19 cellular contexts compared by ENCODE assay signal in genomic region chr14:36503771-36504741, GRCh38. TPM values are rescaled to one million over a fixed set of nuclear protein-coding genes. Genes with fewer than 3 reads are reported as not detected.
A peak's percentile ranks its signal among the peaks of the same experiment; 100 is the strongest.
DNase-seq lines count a peak whose midpoint lies in the region; FAIRE-seq and TF ChIP-seq lines count a peak whose summit lies in the region.
"Had no signal": no experiment of that assay in that cellular context is flagged by ENCODE, and none has a peak within 500 bp of the region (broad histone marks: within the 10 kb centered on the region; RNA-seq: fewer than 3 reads in every experiment).

No MANE protein-coding gene starts in this region.

- H3K27me3 Mint-ChIP-seq in nephron progenitor cell (ENCODE audit: low read depth, poor library complexity): peaks cover 100% of the 10 kb centered on the region

- no peak overlapping the region for H4K8ac ChIP-seq in H1 (ENCODE audit: extremely low read depth, insufficient read depth, low read length)

- H3K56ac ChIP-seq in H1 (replicated peaks; ENCODE audit: insufficient read length, low read depth, low read length): no peak overlapping the region

- no peaks in the 10 kb centered on the region for H3K9me3 ChIP-seq in H1 (ENCODE audit: insufficient read depth in 2 of 2, low read depth in 1 of 2, low read length in 1 of 2)
- H3K9me3 ChIP-seq: body of pancreas, heart right ventricle had no signal

- H3K9ac ChIP-seq in H1 (replicated peaks in 1 of 4; ENCODE audit: extremely low read depth in 1 of 4, low read depth in 3 of 4, low read length in 3 of 4): no peak overlapping the region

- TF ChIP-seq RAD21 in H1 (IDR thresholded peaks at IDR 0.05 in 1 of 2, conservative IDR thresholded peaks at IDR 0.05 in 1 of 2; ENCODE audit: low read depth in 2 of 2, low read length in 2 of 2): no peak

- peaks cover 21 to 24% of the 10 kb centered on the region in 2 experiments for H4K20me1 ChIP-seq in H1 (replicated peaks in 1 of 2; ENCODE audit: control insufficient read depth in 1 of 2, insufficient read depth in 2 of 2, low read length in 2 of 2)

- H3K36me3 ChIP-seq in H1 (ENCODE audit: control insufficient read depth in 2 of 4, insufficient read depth in 4 of 4, low read length in 3 of 4): peaks cover 0 to 7% (median 0%) of the 10 kb centered on the region in 4 experiments; a peak in 1 of 8 replicates
- H3K36me3 ChIP-seq: heart right ventricle, stomach had no signal

- no peak overlapping the region for H2BK5ac ChIP-seq in H1 (ENCODE audit: low read depth, low read length)

- H3K4me3 Mint-ChIP-seq in nephron progenitor cell: peak overlapping the region; percentile 44
- H3K4me3 Mint-ChIP-seq: mesothelial cell of epicardium had no signal

- no peak overlapping the region for H4K91ac ChIP-seq in H1 (replicated peaks; ENCODE audit: insufficient read length, low read length)

- TF ChIP-seq CTCF in GM10266 (IDR thresholded peaks at IDR 0.05; ENCODE audit: control insufficient read depth, insufficient read depth, low read depth, missing control alignments) (no peak), H1 (IDR thresholded peaks at IDR 0.05; ENCODE audit: control extremely low read depth in 1 of 3, insufficient read depth in 1 of 3, low read depth in 1 of 3, low read length in 3 of 3) (no peak), nephron progenitor cell (IDR thresholded peaks at IDR 0.05) (no peak)

- no peak overlapping the region for H2BK12ac ChIP-seq in H1 (ENCODE audit: low read depth, low read length)

- H3K79me2 ChIP-seq in H1 (ENCODE audit: control insufficient read depth in 1 of 2, insufficient read depth in 2 of 2, low read length in 2 of 2): no peaks in the 10 kb centered on the region

- no peak overlapping the region for H3K18ac ChIP-seq in H1 (ENCODE audit: extremely low read depth, low read length)

- no peak overlapping the region for H2BK20ac ChIP-seq in H1 (ENCODE audit: low read length)

- H3K4me1 Mint-ChIP-seq in nephron progenitor cell: peaks cover 4% of the 10 kb centered on the region
- H3K4me1 Mint-ChIP-seq: mesothelial cell of epicardium had no signal

- no peak overlapping the region for H2BK15ac ChIP-seq in H1 (ENCODE audit: low read length)

- H3K27me3 ChIP-seq in H1 (replicated peaks in 1 of 4; ENCODE audit: control insufficient read depth in 3 of 4, extremely low read depth in 1 of 4, insufficient read depth in 3 of 4, low read length in 3 of 4): peaks cover 72 to 98% (median 87%) of the 10 kb centered on the region in 4 experiments

- H3K23ac ChIP-seq in H1 (ENCODE audit: insufficient read length): no peak overlapping the region

- H3K9me3 Mint-ChIP-seq in nephron progenitor cell: peaks cover 4% of the 10 kb centered on the region
- H3K9me3 Mint-ChIP-seq: mesothelial cell of epicardium had no signal

- POLR2A ChIA-PET in H1 (lab: Charles Lee; ENCODE audit: partially characterized antibody): interaction anchor here (1.5 to 3.2 kb wide), 3 partner anchors 10 to 18 kb away, joined by 5 to 19 read pairs (median 8); no protein-coding TSS in a partner anchor

- CTCF ChIA-PET in H1 (lab: Charles Lee; ENCODE audit: partially characterized antibody): interaction anchor here (0.6 to 5.2 kb wide), 11 partner anchors 12 to 1316 kb away, joined by 3 to 98 read pairs (median 3); partner anchors contain the start of gene NKX2-1

- no peak overlapping the region for H3K4ac ChIP-seq in H1 (replicated peaks; ENCODE audit: insufficient read length, low read depth, low read length)

- H2BK120ac ChIP-seq in H1 (replicated peaks; ENCODE audit: low read depth, low read length): no peak overlapping the region

- peaks cover 9 to 20% (median 15%) of the 10 kb centered on the region in 4 experiments for H3K4me1 ChIP-seq in H1 (replicated peaks in 1 of 4; ENCODE audit: control insufficient read depth in 3 of 4, insufficient read depth in 4 of 4, low read length in 3 of 4)

- H3K4me3 ChIP-seq in H1 (ENCODE audit: extremely low read depth in 1 of 4, insufficient read depth in 2 of 4, low read depth in 3 of 4, low read length in 4 of 4): peak overlapping the region in 3 of 4 experiments; percentile 7 to 50 (median 9); a peak in 3 of 8 replicates
- H3K4me3 ChIP-seq: body of pancreas had no signal

- no peak for TF ChIP-seq POLR2A in H1 (IDR thresholded peaks at IDR 0.05; ENCODE audit: control extremely low read depth in 1 of 2, low read depth in 2 of 2, low read length in 2 of 2)
- no peak for TF ChIP-seq POLR2A in erythroblast (IDR thresholded peaks at IDR 0.05; ENCODE audit: low read length)

- no peak overlapping the region for H3K27ac ChIP-seq in H1 (ENCODE audit: low read depth, low read length)
- H3K27ac ChIP-seq: body of pancreas, heart right ventricle, stomach had no signal

- peak overlapping the region; percentile 64 to 67 for H3K4me2 ChIP-seq in H1 (ENCODE audit: insufficient read depth in 1 of 2, low read depth in 2 of 2, low read length in 2 of 2)

- no peak overlapping the region for H2AFZ ChIP-seq in H1 (ENCODE audit: low read length)

- H4K5ac ChIP-seq in H1 (ENCODE audit: insufficient read length, low read depth, low read length): no peak overlapping the region

- DNase-seq in AG08396 (ENCODE audit: low spot score) (peak; percentile 8), GM10266 (ENCODE audit: extremely low spot score) (peak; percentile 9), H1 (ENCODE audit: low read depth in 1 of 2, low spot score in 2 of 2) (peak in 1 of 2 experiments; percentile 63), nephron progenitor cell (no peak), CD1c-positive myeloid dendritic cell (ENCODE audit: extremely low spot score) (no peak), OCI-M1 (lab: John Stamatoyannopoulos, UW) (no peak), erythroblast (lab: John Stamatoyannopoulos, UW) (no peak), RPMI8226 (no peak)
- DNase-seq: activated CD4-positive, CD25-positive, alpha-beta regulatory T cell; activated T-cell treated with anti-CD3 and anti-CD28 coated beads, Interleukin-2, amount 50 U/mL, for 4 hours; body of pancreas; heart right ventricle; Karpas-422; NCI-H187 treated with DMSO at 0.1 percent for 48 hours; stimulated activated CD4-positive, alpha-beta T cell treated with anti-CD3 and anti-CD28 coated beads, Interleukin-4, amount 100 ng/mL, for 4 hours; stomach had no signal

- no peaks in the 10 kb centered on the region for H3K79me1 ChIP-seq in H1 (ENCODE audit: low read depth, low read length)

- no peak overlapping the region for H2AK5ac ChIP-seq in H1 (ENCODE audit: low read depth, low read length)

- H3K36me3 Mint-ChIP-seq in nephron progenitor cell (ENCODE audit: low read depth): no peaks in the 10 kb centered on the region
- H3K36me3 Mint-ChIP-seq: mesothelial cell of epicardium had no signal

- H3K27ac Mint-ChIP-seq in nephron progenitor cell: no peak overlapping the region
- H3K27ac Mint-ChIP-seq: CD14-positive monocyte, mesothelial cell of epicardium had no signal

- H3K23me2 ChIP-seq in H1 (ENCODE audit: low read depth, low read length): no peaks in the 10 kb centered on the region; the same call in 1 of the 2 replicates

- FAIRE-seq in H1 (lab: Jason Lieb, UNC): peak; percentile 7

- TF ChIP-seq EP300 in H1 (IDR thresholded peaks at IDR 0.05; ENCODE audit: borderline replicate concordance in 1 of 2, low read depth in 2 of 2, low read length in 2 of 2): no peak

- WGBS in H1 (ENCODE audit: extremely low coverage in 1 of 2, insufficient coverage in 1 of 2, insufficient read length in 1 of 2, insufficient replicate concordance in 2 of 2, low coverage in 1 of 2, low lambda C conversion rate in 2 of 2, missing lambda C conversion rate in 1 of 2), 2 experiments: 5% methylated on average over 38 of the region's 68 CpGs; no CpG with 5 or more reads in 1 of the 2 experiments

- no peak overlapping the region for H3K14ac ChIP-seq in H1 (ENCODE audit: insufficient read length)

TF ChIP-seq in H1, 55 proteins besides CTCF, POLR2A, EP300 and RAD21:
- peak; percentile 93 for TF ChIP-seq RNF2 (IDR thresholded peaks at IDR 0.05; ENCODE audit: borderline replicate concordance, low read depth, low read length, missing control alignments, poor library complexity, severe bottlenecking)
- TF ChIP-seq FOSL1 (IDR thresholded peaks at IDR 0.05; ENCODE audit: insufficient read depth, low read depth, low read length): no peak
- TF ChIP-seq SUZ12 (IDR thresholded peaks at IDR 0.05; ENCODE audit: low read length): peak; percentile 93
- no peak for TF ChIP-seq TCF12 (IDR thresholded peaks at IDR 0.05; ENCODE audit: low read depth, low read length)
- TF ChIP-seq CBX8 (IDR thresholded peaks at IDR 0.05; ENCODE audit: borderline replicate concordance, low read depth, low read length): no peak
- TF ChIP-seq EZH2 (IDR thresholded peaks at IDR 0.05; ENCODE audit: low read depth, low read length, severe bottlenecking): peak; percentile 92
- TF ChIP-seq JUND (IDR thresholded peaks at IDR 0.05; ENCODE audit: low read length): no peak
- peak; percentile 33 for TF ChIP-seq KDM4A (IDR thresholded peaks at IDR 0.05; ENCODE audit: low read depth, low read length, severe bottlenecking)

RNA-seq across cellular contexts. Expression of gene NKX2-1, which starts 16.0 kb away (rescaled TPM):
- not detected in 2 replicates for total RNA-seq in H1 (2021; fragmentation: NEBNext Ultra II Directional; extraction: Animal tissue kit (Norgen Biotek cat#: 25700))
- polyA plus RNA-seq in H1 (2011; rRNA removed): not detected in 2 replicates
- polyA plus RNA-seq in H1 (2011; cell fraction: cytosol; rRNA removed): not detected
- polyA plus RNA-seq in H1 (2011; cell fraction: nucleus; rRNA removed): not detected
- polyA plus RNA-seq in H1 (2012, experiment 1 of 2): not detected in 4 replicates
- not detected for polyA plus RNA-seq in H1 (2012, experiment 2 of 2)
- polyA plus RNA-seq in H1 (2013, experiment 1 of 2): not detected
- not detected for polyA plus RNA-seq in H1 (2013, experiment 2 of 2)
- not detected in 2 replicates for polyA minus RNA-seq in H1 (2011; rRNA and poly(A)+ RNA removed)
- not detected for polyA minus RNA-seq in H1 (2011; cell fraction: cytosol; rRNA and poly(A)+ RNA removed)
- not detected for polyA minus RNA-seq in H1 (2011; cell fraction: nucleus; rRNA and poly(A)+ RNA removed)
- total RNA-seq: body of pancreas, heart right ventricle, mesothelial cell of epicardium, pulmonary artery endothelial cell had no signal
- polyA plus RNA-seq: CD14-positive monocyte, heart right ventricle, stomach had no signal

Comparison
In these comparisons a context has a peak if more than half of its experiments do, and no peak if none do; other contexts are left out.
1. DNase-seq: peak in AG08396 (single experiment) and GM10266 (single experiment); none in nephron progenitor cell (single experiment), CD1c-positive myeloid dendritic cell (single experiment), OCI-M1 (single experiment), erythroblast (0 of 2) and RPMI8226 (single experiment).